ENCODE assay signal across 1 cellular context in the genomic region with DNA sequence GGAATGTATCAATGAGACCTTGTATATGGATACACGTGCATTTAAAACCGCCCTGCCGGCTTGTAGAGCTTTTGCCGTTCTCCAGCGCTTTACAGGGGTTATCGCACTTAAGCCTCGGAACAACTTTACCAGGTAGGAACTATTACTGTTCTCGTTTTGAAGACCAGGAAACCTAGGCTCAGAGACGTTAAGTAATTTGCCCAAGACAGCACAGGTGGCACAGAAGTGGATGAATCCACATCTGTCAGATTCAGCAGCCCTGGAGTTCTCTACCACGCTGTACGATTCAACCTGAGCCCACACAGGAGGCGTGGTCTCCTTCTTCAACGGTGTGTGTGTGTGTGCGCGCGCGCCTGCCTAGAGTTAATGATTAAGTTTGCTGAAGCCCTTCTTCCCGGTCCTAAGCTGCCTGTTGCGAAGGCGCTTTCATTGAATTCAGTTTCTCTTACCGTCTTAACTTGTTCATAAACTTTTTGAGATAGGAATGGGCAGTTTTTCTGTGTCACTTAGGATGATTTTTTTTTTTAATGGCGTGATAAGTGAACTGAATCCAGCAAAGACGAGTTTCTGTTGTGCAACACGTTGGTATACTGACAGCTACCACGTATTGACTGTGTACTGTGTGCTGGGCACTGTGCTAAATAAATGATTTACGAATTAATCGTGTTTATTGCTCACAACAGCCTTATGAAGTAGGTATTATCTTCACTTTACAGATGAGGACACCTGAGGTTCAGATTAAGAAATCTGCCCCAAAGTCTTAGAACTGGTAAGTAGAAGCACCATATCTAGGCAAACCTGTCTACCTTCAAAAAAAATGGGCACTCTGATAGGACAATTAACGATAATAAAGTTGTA.
TF ChIP-seq lines count a peak whose summit lies in the region.

No MANE protein-coding gene starts in this region.

TF ChIP-seq in K562, 482 proteins besides CTCF, POLR2A, EP300 and RAD21 (continued from another document and continues in another):
- TF ChIP-seq ESRRA (IDR thresholded peaks at IDR 0.05; ENCODE audit: borderline replicate concordance, low read depth) (no peak), NR1H2 (CRISPR knock-in tag; IDR thresholded peaks at IDR 0.05) (no peak), HIVEP1 (CRISPR knock-in tag; IDR thresholded peaks at IDR 0.05) (no peak), CC2D1A (IDR thresholded peaks at IDR 0.05) (no peak), ZNF830 (CRISPR knock-in tag; IDR thresholded peaks at IDR 0.05) (no peak), DDX20 (tag; IDR thresholded peaks at IDR 0.05; ENCODE audit: low read depth) (no peak), POLR2B (IDR thresholded peaks at IDR 0.05; ENCODE audit: low read depth, partially characterized antibody) (no peak), CBX8 (IDR thresholded peaks at IDR 0.05; ENCODE audit: borderline replicate concordance, extremely low read depth, low read depth, low read length, poor library complexity, severe bottlenecking) (no peak), ZNF695 (CRISPR knock-in tag; IDR thresholded peaks at IDR 0.05) (no peak), WHSC1 (IDR thresholded peaks at IDR 0.05; ENCODE audit: low read length) (no peak), ZNF121 (CRISPR knock-in tag; conservative IDR thresholded peaks at IDR 0.05) (no peak), ZNF354B (CRISPR knock-in tag; IDR thresholded peaks at IDR 0.05) (no peak), IFI16 (CRISPR knock-in tag; IDR thresholded peaks at IDR 0.05) (no peak), PPARD (CRISPR knock-in tag; IDR thresholded peaks at IDR 0.05) (no peak), ZNF707 (CRISPR knock-in tag; conservative IDR thresholded peaks at IDR 0.05) (no peak), XRCC4 (IDR thresholded peaks at IDR 0.05; ENCODE audit: extremely low read depth, insufficient read depth, insufficient read length) (no peak), HMG20A (CRISPR knock-in tag; conservative IDR thresholded peaks at IDR 0.05) (no peak), GTF2F1 (IDR thresholded peaks at IDR 0.05; ENCODE audit: low read depth, low read length) (no peak), YY1 (IDR thresholded peaks at IDR 0.05; ENCODE audit: borderline replicate concordance in 1 of 3, control insufficient read depth in 1 of 3, extremely low read depth in 1 of 3, insufficient read depth in 3 of 3, insufficient read length in 1 of 3, insufficient replicate concordance in 2 of 3, low read depth in 1 of 3, low read length in 2 of 3) (no peak), ZBTB1 (CRISPR knock-in tag; IDR thresholded peaks at IDR 0.05; ENCODE audit: borderline replicate concordance, low read depth) (no peak), HDAC8 (tag; IDR thresholded peaks at IDR 0.05) (no peak), NR2C2 (CRISPR knock-in tag; IDR thresholded peaks at IDR 0.05) (no peak), NR2C2 (tag; IDR thresholded peaks at IDR 0.05) (no peak), TBL1XR1 (IDR thresholded peaks at IDR 0.05; ENCODE audit: low read length in 2 of 2) (no peak), TCF7 (IDR thresholded peaks at IDR 0.05; ENCODE audit: borderline replicate concordance) (no peak), GTF2E2 (tag; IDR thresholded peaks at IDR 0.05) (no peak), TSC22D4 (tag; IDR thresholded peaks at IDR 0.05) (no peak), ZNF146 (CRISPR knock-in tag; IDR thresholded peaks at IDR 0.05; ENCODE audit: unreplicated experiment) (no peak), ZNF436 (CRISPR knock-in tag; IDR thresholded peaks at IDR 0.05) (no peak)
- TF ChIP-seq, protein P1, sequence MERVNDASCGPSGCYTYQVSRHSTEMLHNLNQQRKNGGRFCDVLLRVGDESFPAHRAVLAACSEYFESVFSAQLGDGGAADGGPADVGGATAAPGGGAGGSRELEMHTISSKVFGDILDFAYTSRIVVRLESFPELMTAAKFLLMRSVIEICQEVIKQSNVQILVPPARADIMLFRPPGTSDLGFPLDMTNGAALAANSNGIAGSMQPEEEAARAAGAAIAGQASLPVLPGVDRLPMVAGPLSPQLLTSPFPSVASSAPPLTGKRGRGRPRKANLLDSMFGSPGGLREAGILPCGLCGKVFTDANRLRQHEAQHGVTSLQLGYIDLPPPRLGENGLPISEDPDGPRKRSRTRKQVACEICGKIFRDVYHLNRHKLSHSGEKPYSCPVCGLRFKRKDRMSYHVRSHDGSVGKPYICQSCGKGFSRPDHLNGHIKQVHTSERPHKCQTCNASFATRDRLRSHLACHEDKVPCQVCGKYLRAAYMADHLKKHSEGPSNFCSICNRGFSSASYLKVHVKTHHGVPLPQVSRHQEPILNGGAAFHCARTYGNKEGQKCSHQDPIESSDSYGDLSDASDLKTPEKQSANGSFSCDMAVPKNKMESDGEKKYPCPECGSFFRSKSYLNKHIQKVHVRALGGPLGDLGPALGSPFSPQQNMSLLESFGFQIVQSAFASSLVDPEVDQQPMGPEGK (CRISPR knock-in tag; IDR thresholded peaks at IDR 0.05; ENCODE audit: borderline replicate concordance): no peak
- TF ChIP-seq, protein P2, sequence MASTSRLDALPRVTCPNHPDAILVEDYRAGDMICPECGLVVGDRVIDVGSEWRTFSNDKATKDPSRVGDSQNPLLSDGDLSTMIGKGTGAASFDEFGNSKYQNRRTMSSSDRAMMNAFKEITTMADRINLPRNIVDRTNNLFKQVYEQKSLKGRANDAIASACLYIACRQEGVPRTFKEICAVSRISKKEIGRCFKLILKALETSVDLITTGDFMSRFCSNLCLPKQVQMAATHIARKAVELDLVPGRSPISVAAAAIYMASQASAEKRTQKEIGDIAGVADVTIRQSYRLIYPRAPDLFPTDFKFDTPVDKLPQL (IDR thresholded peaks at IDR 0.05; ENCODE audit: extremely low read depth, insufficient read length): no peak
- TF ChIP-seq, protein P3, sequence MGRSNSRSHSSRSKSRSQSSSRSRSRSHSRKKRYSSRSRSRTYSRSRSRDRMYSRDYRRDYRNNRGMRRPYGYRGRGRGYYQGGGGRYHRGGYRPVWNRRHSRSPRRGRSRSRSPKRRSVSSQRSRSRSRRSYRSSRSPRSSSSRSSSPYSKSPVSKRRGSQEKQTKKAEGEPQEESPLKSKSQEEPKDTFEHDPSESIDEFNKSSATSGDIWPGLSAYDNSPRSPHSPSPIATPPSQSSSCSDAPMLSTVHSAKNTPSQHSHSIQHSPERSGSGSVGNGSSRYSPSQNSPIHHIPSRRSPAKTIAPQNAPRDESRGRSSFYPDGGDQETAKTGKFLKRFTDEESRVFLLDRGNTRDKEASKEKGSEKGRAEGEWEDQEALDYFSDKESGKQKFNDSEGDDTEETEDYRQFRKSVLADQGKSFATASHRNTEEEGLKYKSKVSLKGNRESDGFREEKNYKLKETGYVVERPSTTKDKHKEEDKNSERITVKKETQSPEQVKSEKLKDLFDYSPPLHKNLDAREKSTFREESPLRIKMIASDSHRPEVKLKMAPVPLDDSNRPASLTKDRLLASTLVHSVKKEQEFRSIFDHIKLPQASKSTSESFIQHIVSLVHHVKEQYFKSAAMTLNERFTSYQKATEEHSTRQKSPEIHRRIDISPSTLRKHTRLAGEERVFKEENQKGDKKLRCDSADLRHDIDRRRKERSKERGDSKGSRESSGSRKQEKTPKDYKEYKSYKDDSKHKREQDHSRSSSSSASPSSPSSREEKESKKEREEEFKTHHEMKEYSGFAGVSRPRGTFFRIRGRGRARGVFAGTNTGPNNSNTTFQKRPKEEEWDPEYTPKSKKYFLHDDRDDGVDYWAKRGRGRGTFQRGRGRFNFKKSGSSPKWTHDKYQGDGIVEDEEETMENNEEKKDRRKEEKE (IDR thresholded peaks at IDR 0.05; ENCODE audit: borderline replicate concordance in 1 of 2, control insufficient read depth in 1 of 2, low read depth in 2 of 2, low read length in 1 of 2): no peak
- TF ChIP-seq, protein P4, sequence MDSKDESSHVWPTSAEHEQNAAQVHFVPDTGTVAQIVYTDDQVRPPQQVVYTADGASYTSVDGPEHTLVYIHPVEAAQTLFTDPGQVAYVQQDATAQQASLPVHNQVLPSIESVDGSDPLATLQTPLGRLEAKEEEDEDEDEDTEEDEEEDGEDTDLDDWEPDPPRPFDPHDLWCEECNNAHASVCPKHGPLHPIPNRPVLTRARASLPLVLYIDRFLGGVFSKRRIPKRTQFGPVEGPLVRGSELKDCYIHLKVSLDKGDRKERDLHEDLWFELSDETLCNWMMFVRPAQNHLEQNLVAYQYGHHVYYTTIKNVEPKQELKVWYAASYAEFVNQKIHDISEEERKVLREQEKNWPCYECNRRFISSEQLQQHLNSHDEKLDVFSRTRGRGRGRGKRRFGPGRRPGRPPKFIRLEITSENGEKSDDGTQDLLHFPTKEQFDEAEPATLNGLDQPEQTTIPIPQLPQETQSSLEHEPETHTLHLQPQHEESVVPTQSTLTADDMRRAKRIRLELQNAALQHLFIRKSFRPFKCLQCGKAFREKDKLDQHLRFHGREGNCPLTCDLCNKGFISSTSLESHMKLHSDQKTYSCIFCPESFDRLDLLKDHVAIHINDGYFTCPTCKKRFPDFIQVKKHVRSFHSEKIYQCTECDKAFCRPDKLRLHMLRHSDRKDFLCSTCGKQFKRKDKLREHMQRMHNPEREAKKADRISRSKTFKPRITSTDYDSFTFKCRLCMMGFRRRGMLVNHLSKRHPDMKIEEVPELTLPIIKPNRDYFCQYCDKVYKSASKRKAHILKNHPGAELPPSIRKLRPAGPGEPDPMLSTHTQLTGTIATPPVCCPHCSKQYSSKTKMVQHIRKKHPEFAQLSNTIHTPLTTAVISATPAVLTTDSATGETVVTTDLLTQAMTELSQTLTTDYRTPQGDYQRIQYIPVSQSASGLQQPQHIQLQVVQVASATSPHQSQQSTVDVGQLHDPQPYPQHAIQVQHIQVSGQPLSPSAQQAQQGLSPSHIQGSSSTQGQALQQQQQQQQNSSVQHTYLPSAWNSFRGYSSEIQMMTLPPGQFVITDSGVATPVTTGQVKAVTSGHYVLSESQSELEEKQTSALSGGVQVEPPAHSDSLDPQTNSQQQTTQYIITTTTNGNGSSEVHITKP (IDR thresholded peaks at IDR 0.05; ENCODE audit: partially characterized antibody): no peak
- TF ChIP-seq, protein P5, sequence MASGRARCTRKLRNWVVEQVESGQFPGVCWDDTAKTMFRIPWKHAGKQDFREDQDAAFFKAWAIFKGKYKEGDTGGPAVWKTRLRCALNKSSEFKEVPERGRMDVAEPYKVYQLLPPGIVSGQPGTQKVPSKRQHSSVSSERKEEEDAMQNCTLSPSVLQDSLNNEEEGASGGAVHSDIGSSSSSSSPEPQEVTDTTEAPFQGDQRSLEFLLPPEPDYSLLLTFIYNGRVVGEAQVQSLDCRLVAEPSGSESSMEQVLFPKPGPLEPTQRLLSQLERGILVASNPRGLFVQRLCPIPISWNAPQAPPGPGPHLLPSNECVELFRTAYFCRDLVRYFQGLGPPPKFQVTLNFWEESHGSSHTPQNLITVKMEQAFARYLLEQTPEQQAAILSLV (tag; IDR thresholded peaks at IDR 0.05): no peak
- TF ChIP-seq, protein P6, sequence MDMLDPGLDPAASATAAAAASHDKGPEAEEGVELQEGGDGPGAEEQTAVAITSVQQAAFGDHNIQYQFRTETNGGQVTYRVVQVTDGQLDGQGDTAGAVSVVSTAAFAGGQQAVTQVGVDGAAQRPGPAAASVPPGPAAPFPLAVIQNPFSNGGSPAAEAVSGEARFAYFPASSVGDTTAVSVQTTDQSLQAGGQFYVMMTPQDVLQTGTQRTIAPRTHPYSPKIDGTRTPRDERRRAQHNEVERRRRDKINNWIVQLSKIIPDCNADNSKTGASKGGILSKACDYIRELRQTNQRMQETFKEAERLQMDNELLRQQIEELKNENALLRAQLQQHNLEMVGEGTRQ (CRISPR knock-in tag; IDR thresholded peaks at IDR 0.05): no peak
- TF ChIP-seq, protein P7, sequence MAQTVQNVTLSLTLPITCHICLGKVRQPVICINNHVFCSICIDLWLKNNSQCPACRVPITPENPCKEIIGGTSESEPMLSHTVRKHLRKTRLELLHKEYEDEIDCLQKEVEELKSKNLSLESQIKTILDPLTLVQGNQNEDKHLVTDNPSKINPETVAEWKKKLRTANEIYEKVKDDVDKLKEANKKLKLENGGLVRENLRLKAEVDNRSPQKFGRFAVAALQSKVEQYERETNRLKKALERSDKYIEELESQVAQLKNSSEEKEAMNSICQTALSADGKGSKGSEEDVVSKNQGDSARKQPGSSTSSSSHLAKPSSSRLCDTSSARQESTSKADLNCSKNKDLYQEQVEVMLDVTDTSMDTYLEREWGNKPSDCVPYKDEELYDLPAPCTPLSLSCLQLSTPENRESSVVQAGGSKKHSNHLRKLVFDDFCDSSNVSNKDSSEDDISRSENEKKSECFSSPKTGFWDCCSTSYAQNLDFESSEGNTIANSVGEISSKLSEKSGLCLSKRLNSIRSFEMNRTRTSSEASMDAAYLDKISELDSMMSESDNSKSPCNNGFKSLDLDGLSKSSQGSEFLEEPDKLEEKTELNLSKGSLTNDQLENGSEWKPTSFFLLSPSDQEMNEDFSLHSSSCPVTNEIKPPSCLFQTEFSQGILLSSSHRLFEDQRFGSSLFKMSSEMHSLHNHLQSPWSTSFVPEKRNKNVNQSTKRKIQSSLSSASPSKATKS (CRISPR knock-in tag; IDR thresholded peaks at IDR 0.05): no peak
- TF ChIP-seq, protein P8, sequence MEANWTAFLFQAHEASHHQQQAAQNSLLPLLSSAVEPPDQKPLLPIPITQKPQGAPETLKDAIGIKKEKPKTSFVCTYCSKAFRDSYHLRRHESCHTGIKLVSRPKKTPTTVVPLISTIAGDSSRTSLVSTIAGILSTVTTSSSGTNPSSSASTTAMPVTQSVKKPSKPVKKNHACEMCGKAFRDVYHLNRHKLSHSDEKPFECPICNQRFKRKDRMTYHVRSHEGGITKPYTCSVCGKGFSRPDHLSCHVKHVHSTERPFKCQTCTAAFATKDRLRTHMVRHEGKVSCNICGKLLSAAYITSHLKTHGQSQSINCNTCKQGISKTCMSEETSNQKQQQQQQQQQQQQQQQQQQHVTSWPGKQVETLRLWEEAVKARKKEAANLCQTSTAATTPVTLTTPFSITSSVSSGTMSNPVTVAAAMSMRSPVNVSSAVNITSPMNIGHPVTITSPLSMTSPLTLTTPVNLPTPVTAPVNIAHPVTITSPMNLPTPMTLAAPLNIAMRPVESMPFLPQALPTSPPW (CRISPR knock-in tag; IDR thresholded peaks at IDR 0.05): no peak
- TF ChIP-seq, protein P9, sequence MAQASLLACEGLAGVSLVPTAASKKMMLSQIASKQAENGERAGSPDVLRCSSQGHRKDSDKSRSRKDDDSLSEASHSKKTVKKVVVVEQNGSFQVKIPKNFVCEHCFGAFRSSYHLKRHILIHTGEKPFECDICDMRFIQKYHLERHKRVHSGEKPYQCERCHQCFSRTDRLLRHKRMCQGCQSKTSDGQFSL (CRISPR knock-in tag; IDR thresholded peaks at IDR 0.05): no peak
- TF ChIP-seq, protein P9 (tag; IDR thresholded peaks at IDR 0.05): no peak
- TF ChIP-seq, protein P10, sequence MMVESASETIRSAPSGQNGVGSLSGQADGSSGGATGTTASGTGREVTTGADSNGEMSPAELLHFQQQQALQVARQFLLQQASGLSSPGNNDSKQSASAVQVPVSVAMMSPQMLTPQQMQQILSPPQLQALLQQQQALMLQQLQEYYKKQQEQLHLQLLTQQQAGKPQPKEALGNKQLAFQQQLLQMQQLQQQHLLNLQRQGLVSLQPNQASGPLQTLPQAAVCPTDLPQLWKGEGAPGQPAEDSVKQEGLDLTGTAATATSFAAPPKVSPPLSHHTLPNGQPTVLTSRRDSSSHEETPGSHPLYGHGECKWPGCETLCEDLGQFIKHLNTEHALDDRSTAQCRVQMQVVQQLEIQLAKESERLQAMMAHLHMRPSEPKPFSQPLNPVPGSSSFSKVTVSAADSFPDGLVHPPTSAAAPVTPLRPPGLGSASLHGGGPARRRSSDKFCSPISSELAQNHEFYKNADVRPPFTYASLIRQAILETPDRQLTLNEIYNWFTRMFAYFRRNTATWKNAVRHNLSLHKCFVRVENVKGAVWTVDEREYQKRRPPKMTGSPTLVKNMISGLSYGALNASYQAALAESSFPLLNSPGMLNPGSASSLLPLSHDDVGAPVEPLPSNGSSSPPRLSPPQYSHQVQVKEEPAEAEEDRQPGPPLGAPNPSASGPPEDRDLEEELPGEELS (CRISPR knock-in tag; IDR thresholded peaks at IDR 0.05; ENCODE audit: borderline replicate concordance): no peak
